In the genomic region with DNA sequence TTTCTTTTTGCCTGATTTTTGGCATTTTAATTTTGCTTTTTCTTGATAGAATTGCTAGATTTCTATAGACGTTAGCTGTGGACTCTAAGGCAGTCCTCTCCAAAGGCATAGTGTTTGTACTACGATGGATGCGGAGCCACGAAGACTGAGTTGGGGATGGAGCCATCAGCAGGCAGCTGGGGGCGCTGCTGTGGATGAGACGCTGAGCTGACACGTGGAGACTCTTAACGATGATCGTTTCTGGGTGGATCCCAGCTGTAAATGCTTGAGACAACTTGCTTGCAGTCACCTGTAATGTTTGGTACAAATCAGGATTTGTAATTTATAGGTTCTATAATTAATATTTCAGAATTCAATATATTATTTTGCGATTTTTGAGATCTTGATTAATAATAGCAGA, we compare ENCODE assay signal across 10 cellular contexts. TPM values are rescaled to one million over a fixed set of nuclear protein-coding genes. Genes with fewer than 3 reads are reported as not detected.
DNase-seq lines count a peak whose midpoint lies in the region; ATAC-seq and TF ChIP-seq lines count a peak whose summit lies in the region.
"Had no signal": no experiment of that assay in that cellular context is flagged by ENCODE, and none has a peak within 500 bp of the region (broad histone marks: within the 10 kb centered on the region; RNA-seq: fewer than 3 reads in every experiment).

No MANE protein-coding gene starts in this region.

- no peaks in the 10 kb centered on the region for H3K4me1 ChIP-seq in upper lobe of right lung

- no peak overlapping the region for H3K27ac Mint-ChIP-seq in glutamatergic neuron (ENCODE audit: unreplicated experiment)

- H3K27me3 Mint-ChIP-seq in glutamatergic neuron (ENCODE audit: unreplicated experiment): peaks cover 4% of the 10 kb centered on the region

- peaks cover 8% of the 10 kb centered on the region for H3K4me1 Mint-ChIP-seq in glutamatergic neuron (ENCODE audit: low read depth, unreplicated experiment)

- H3K36me3 ChIP-seq in upper lobe of right lung: no peaks in the 10 kb centered on the region

- no peaks in the 10 kb centered on the region for H3K36me3 Mint-ChIP-seq in glutamatergic neuron (ENCODE audit: unreplicated experiment)

- H3K9me3 ChIP-seq in upper lobe of right lung: no peaks in the 10 kb centered on the region

- H3K4me3 Mint-ChIP-seq in glutamatergic neuron (ENCODE audit: unreplicated experiment): no peak overlapping the region

- intact Hi-C loops in upper lobe of right lung (cut with DNase I): no loop called here
- intact Hi-C loops in left colon (cut with DNase I, micrococcal nuclease): no loop called here

- ATAC-seq in upper lobe of right lung: peak; percentile 65
- no peak for ATAC-seq in left colon

- peak; percentile 34 to 40 for DNase-seq in stimulated activated CD4-positive, alpha-beta T cell treated with anti-CD3 and anti-CD28 coated beads, Interleukin-2, amount 100 ng/mL, for 24 hours
- DNase-seq in stimulated activated CD4-positive, alpha-beta T cell treated with anti-CD3 and anti-CD28 coated beads, Interleukin-12 subunit alpha, Interleukin-12 subunit beta, amount 100 ng/mL, for 4 hours: no peak
- peak; percentile 73 for DNase-seq in SK-MEL-5 (ENCODE audit: low read depth, low spot score)
- peak; percentile 21 for DNase-seq in fibroblast of villous mesenchyme (ENCODE audit: low read depth)
- DNase-seq in upper lobe of right lung: no peak
- DNase-seq in GM19240 (ENCODE audit: insufficient read length, low spot score): no peak
- DNase-seq in glutamatergic neuron: no peak
- no peak for DNase-seq in left colon
- DNase-seq: activated effector memory CD4-positive, alpha-beta T cell treated with anti-CD3 and anti-CD28 coated beads, Interleukin-2, amount 50 U/mL, for 16 hours; PC-9 had no signal

- H3K4me3 ChIP-seq in fibroblast of villous mesenchyme (ENCODE audit: low read depth, low read length) (no peak overlapping the region), upper lobe of right lung (no peak overlapping the region)
- H3K4me3 ChIP-seq: PC-9 had no signal

- H3K27me3 ChIP-seq in upper lobe of right lung: no peaks in the 10 kb centered on the region

- in situ Hi-C loops in SK-MEL-5 (cut with HindIII; ENCODE audit: low pct_unique_long_range_greater_than_20kb, low sequenced_read_pairs): no loop called here

- H3K27ac ChIP-seq in upper lobe of right lung: no peak overlapping the region
- H3K27ac ChIP-seq: PC-9 had no signal

- TF ChIP-seq CTCF in fibroblast of villous mesenchyme (IDR thresholded peaks at IDR 0.05; ENCODE audit: insufficient read depth, low read depth, low read length): peak; percentile 47
- peak; percentile 36 for TF ChIP-seq CTCF in upper lobe of right lung (IDR thresholded peaks at IDR 0.05)
- TF ChIP-seq CTCF in glutamatergic neuron (IDR thresholded peaks at IDR 0.05; ENCODE audit: partially characterized antibody, unreplicated experiment): no peak

- H3K9me3 Mint-ChIP-seq in glutamatergic neuron (ENCODE audit: unreplicated experiment): peaks cover 1% of the 10 kb centered on the region

RNA-seq across cellular contexts. Expression of a gene that starts 13.3 kb away (rescaled TPM):
- total RNA-seq in SK-MEL-5 (2014; rRNA removed; shearing (Covaris generic)): 51.6 and 99.2 TPM in 2 replicates
- 32.0 and 36.8 TPM in 2 replicates for polyA plus RNA-seq in SK-MEL-5 (2015; cell fraction: cytosol; rRNA removed)
- polyA plus RNA-seq in SK-MEL-5 (2015; cell fraction: nucleus; rRNA removed): 22.8 and 27.4 TPM in 2 replicates
- total RNA-seq in fibroblast of villous mesenchyme (81.5 and 131 TPM in 2 replicates), upper lobe of right lung (46.3 TPM), glutamatergic neuron (ENCODE audit: unreplicated experiment) (29.7 TPM), left colon (10 to 100 TPM; 41.1 to 50.5 TPM)

RNA-seq across cellular contexts. Expression of a gene that starts 27.4 kb away (rescaled TPM):
- 90.8 and 104 TPM in 2 replicates for total RNA-seq in SK-MEL-5 (2014; rRNA removed; shearing (Covaris generic))
- 124 and 148 TPM in 2 replicates for polyA plus RNA-seq in SK-MEL-5 (2015; cell fraction: cytosol; rRNA removed)
- polyA plus RNA-seq in SK-MEL-5 (2015; cell fraction: nucleus; rRNA removed): 15.5 and 17.5 TPM in 2 replicates
- 1.3 and 3.5 TPM in 2 replicates for total RNA-seq in fibroblast of villous mesenchyme
- 59.4 TPM for total RNA-seq in upper lobe of right lung
- not detected for total RNA-seq in glutamatergic neuron (ENCODE audit: unreplicated experiment)
- total RNA-seq in left colon: 10 to 100 TPM; 20.5 to 27.4 TPM

Comparison
In these comparisons a context has a peak if more than half of its experiments do, and no peak if none do; other contexts are left out.
1. DNase-seq: peak in stimulated activated CD4-positive, alpha-beta T cell treated with anti-CD3 and anti-CD28 coated beads, Interleukin-2, amount 100 ng/mL, for 24 hours (2 of 2), SK-MEL-5 (single experiment) and fibroblast of villous mesenchyme (single experiment); none in stimulated activated CD4-positive, alpha-beta T cell treated with anti-CD3 and anti-CD28 coated beads, Interleukin-12 subunit alpha, Interleukin-12 subunit beta, amount 100 ng/mL, for 4 hours (single experiment), upper lobe of right lung (single experiment), GM19240 (single experiment), glutamatergic neuron (single experiment) and left colon (0 of 2).